12 cellular contexts compared by ENCODE assay signal in the genomic region with DNA sequence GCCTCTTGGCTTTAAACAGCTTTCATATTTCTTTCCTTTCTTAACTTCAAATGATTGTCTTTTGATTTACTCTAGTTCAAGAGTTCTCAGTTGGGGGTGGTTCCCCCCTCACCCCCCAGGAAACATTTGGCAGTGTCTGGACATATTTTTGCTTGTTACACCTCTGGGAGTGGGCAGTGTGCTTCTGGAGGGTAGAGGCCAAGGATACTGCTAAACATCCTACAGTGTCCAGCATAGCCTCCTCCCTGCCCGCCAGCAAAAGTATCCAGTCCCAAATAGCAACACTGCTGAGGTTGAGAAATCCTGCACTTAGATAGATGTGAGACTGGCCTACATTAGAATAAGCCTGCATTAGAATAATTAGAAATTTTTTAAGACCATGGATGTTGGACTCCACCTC. TPM values are rescaled to one million over a fixed set of nuclear protein-coding genes. Genes with fewer than 3 reads are reported as not detected.
A peak's percentile ranks its signal among the peaks of the same experiment; 100 is the strongest.
DNase-seq lines count a peak whose midpoint lies in the region; ATAC-seq and TF ChIP-seq lines count a peak whose summit lies in the region.
"Had no signal": no experiment of that assay in that cellular context is flagged by ENCODE, and none has a peak within 500 bp of the region (broad histone marks: within the 10 kb centered on the region; RNA-seq: fewer than 3 reads in every experiment).

No MANE protein-coding gene starts in this region.

- peak overlapping the region; percentile 38 to 93 (median 73) for H3K4me3 Mint-ChIP-seq in CD8-positive, alpha-beta memory T cell
- H3K4me3 Mint-ChIP-seq in central memory CD8-positive, alpha-beta T cell: peak overlapping the region; percentile 73
- H3K4me3 Mint-ChIP-seq in progenitor cell of endocrine pancreas (ENCODE audit: low read depth): peak overlapping the region; percentile 42

- TF ChIP-seq CTCF in NB4 (IDR thresholded peaks at IDR 0.05; ENCODE audit: low read depth, low read length): no peak
- TF ChIP-seq CTCF in progenitor cell of endocrine pancreas (IDR thresholded peaks at IDR 0.05; ENCODE audit: unreplicated experiment): no peak

- POLR2A ChIA-PET in CD8-positive, alpha-beta memory T cell (lab: Charles Lee): no interaction called here

- H3K27ac ChIP-seq in CD8-positive, alpha-beta memory T cell (ENCODE audit: low read depth, low read length): no peak overlapping the region
- H3K27ac ChIP-seq: upper lobe of left lung had no signal

- H3K27me3 ChIP-seq in CD8-positive, alpha-beta memory T cell (ENCODE audit: insufficient read depth, low read length, poor library complexity, severe bottlenecking): no peaks in the 10 kb centered on the region
- H3K27me3 ChIP-seq: upper lobe of left lung had no signal

- peaks cover 66% of the 10 kb centered on the region for H3K4me1 ChIP-seq in CD8-positive, alpha-beta memory T cell (ENCODE audit: insufficient read depth, low read length)

- no peak for DNase-seq in CD8-positive, alpha-beta memory T cell
- DNase-seq in NB4 (ENCODE audit: low read depth): no peak
- no peak for DNase-seq in central memory CD8-positive, alpha-beta T cell (ENCODE audit: low spot score in 2 of 2)
- DNase-seq in progenitor cell of endocrine pancreas (ENCODE audit: low spot score, unreplicated experiment): no peak
- no peak for DNase-seq in NK-92 treated with Interleukin-12 subunit alpha and Interleukin-12 subunit beta, amount 100 ng/mL, for 24 hours (lab: John Stamatoyannopoulos, UW)
- no peak for DNase-seq in amniotic stem cell (lab: John Stamatoyannopoulos, UW)
- DNase-seq: DMS79, foreskin melanocyte, NCI-H1417 treated with DMSO at 0.1 percent for 48 hours, NCI-H748 treated with DMSO at 0.1 percent for 48 hours, upper lobe of left lung had no signal

- no peaks in the 10 kb centered on the region for H3K36me3 ChIP-seq in CD8-positive, alpha-beta memory T cell (ENCODE audit: insufficient read depth, low read length)
- H3K36me3 ChIP-seq: upper lobe of left lung had no signal

- no peaks in the 10 kb centered on the region for H3K9me3 Mint-ChIP-seq in CD8-positive, alpha-beta memory T cell
- H3K9me3 Mint-ChIP-seq in central memory CD8-positive, alpha-beta T cell: no peaks in the 10 kb centered on the region
- no peaks in the 10 kb centered on the region for H3K9me3 Mint-ChIP-seq in progenitor cell of endocrine pancreas (ENCODE audit: low read depth)

- no peaks in the 10 kb centered on the region for H3K9me3 ChIP-seq in CD8-positive, alpha-beta memory T cell (ENCODE audit: low read length)
- H3K9me3 ChIP-seq: upper lobe of left lung had no signal

- peak overlapping the region; percentile 26 for H3K4me3 ChIP-seq in CD8-positive, alpha-beta memory T cell (ENCODE audit: low read length)
- peak overlapping the region; percentile 96 for H3K4me3 ChIP-seq in NB4 (ENCODE audit: low read depth, low read length)

- no peak for TF ChIP-seq POLR2A in NB4 (IDR thresholded peaks at IDR 0.05; ENCODE audit: extremely low read depth, insufficient read length)

- ATAC-seq in central memory CD8-positive, alpha-beta T cell (replicated peaks; ENCODE audit: extremely low read depth, poor library complexity, severe bottlenecking): no peak
- no peak for ATAC-seq in HG02798 (IDR thresholded peaks at IDR 0.05; ENCODE audit: poor library complexity, unreplicated experiment)

- CTCF ChIA-PET in CD8-positive, alpha-beta memory T cell (lab: Charles Lee): no interaction called here

- H3K4me1 Mint-ChIP-seq in CD8-positive, alpha-beta memory T cell: peaks cover 59 to 73% (median 71%) of the 10 kb centered on the region in 3 donors
- peaks cover 62% of the 10 kb centered on the region for H3K4me1 Mint-ChIP-seq in central memory CD8-positive, alpha-beta T cell
- H3K4me1 Mint-ChIP-seq in progenitor cell of endocrine pancreas (ENCODE audit: low read depth): peaks cover 49% of the 10 kb centered on the region

- peaks cover 0 to 27% (median 3%) of the 10 kb centered on the region in 3 donors for H3K36me3 Mint-ChIP-seq in CD8-positive, alpha-beta memory T cell
- peaks cover 16% of the 10 kb centered on the region for H3K36me3 Mint-ChIP-seq in central memory CD8-positive, alpha-beta T cell (ENCODE audit: insufficient read depth)
- H3K36me3 Mint-ChIP-seq in progenitor cell of endocrine pancreas (ENCODE audit: insufficient read depth): peaks cover 6% of the 10 kb centered on the region

- H3K27me3 Mint-ChIP-seq in CD8-positive, alpha-beta memory T cell: peaks cover 0 to 2% of the 10 kb centered on the region in 2 donors
- H3K27me3 Mint-ChIP-seq in central memory CD8-positive, alpha-beta T cell: no peaks in the 10 kb centered on the region
- H3K27me3 Mint-ChIP-seq in progenitor cell of endocrine pancreas: no peaks in the 10 kb centered on the region

- H3K27ac Mint-ChIP-seq in CD8-positive, alpha-beta memory T cell: peak overlapping the region; percentile 17 to 89 (median 42)
- peak overlapping the region; percentile 2 for H3K27ac Mint-ChIP-seq in central memory CD8-positive, alpha-beta T cell (ENCODE audit: low read depth)
- H3K27ac Mint-ChIP-seq in progenitor cell of endocrine pancreas: peak overlapping the region; percentile 12

RNA-seq across cellular contexts. Expression of a gene that starts 3.2 kb away (rescaled TPM):
- total RNA-seq in CD8-positive, alpha-beta memory T cell: 100 to 1,000 TPM; 118 to 119 TPM
- polyA plus RNA-seq in CD8-positive, alpha-beta memory T cell: 49.3 TPM
- 123 and 124 TPM in 2 replicates for total RNA-seq in progenitor cell of endocrine pancreas
